ENCODE assay signal across 12 cellular contexts in the genomic region with DNA sequence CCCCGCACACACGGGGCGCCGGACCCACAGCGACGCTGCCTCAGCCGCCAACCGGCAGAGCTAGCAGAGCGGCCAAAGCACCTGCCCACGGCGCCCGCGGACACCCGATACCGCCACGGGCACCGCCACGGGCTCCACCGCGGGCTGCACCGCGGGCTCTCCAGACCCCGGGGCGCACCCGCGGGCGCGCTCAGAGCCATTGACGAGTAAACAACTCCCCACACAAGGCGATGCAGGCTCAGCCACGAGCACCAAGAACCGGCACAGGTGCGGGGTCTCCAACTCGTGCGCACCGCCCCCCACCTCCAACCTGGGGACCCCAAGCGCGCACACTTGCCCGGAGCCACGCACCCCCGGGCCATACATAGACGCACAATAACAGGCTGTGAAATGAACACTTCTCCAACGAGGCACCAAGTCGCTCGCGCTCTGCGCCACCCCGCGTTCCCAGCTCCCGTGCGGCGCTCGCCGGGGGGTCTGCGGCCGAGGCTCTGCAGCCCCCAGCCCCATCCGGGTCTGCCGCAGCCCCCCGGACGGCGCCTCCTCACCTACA. TPM values are rescaled to one million over a fixed set of nuclear protein-coding genes. Genes with fewer than 3 reads are reported as not detected.
DNase-seq lines count a peak whose midpoint lies in the region; ATAC-seq and TF ChIP-seq lines count a peak whose summit lies in the region.
"Had no signal": no experiment of that assay in that cellular context is flagged by ENCODE, and none has a peak within 500 bp of the region (broad histone marks: within the 10 kb centered on the region; RNA-seq: fewer than 3 reads in every experiment).

No MANE protein-coding gene starts in this region.

- ATAC-seq in heart right ventricle: peak in 1 of 8 donors; percentile 0
- ATAC-seq in GM18498 (IDR thresholded peaks at IDR 0.05; ENCODE audit: unreplicated experiment): no peak

- no peaks in the 10 kb centered on the region for H3K9me3 ChIP-seq in BLaER1
- H3K9me3 ChIP-seq in heart right ventricle: no peaks in the 10 kb centered on the region
- H3K9me3 ChIP-seq in thyroid gland: no peaks in the 10 kb centered on the region
- H3K9me3 ChIP-seq in uterus: no peaks in the 10 kb centered on the region
- H3K9me3 ChIP-seq: testis had no signal

- peaks cover 49% of the 10 kb centered on the region for H3K4me1 Mint-ChIP-seq in osteocyte (ENCODE audit: unreplicated experiment)

- no peak overlapping the region for H3K9ac ChIP-seq in BLaER1

- peaks cover 16% of the 10 kb centered on the region for H3K36me3 Mint-ChIP-seq in osteocyte (ENCODE audit: unreplicated experiment)

- H3K4me3 ChIP-seq in BLaER1 (peak overlapping the region; percentile 36; the same call in 1 of the 2 replicates), WI38 (ENCODE audit: low read depth, low read length) (peak overlapping the region; percentile 37), heart right ventricle (peak overlapping the region in 9 of 10 donors; percentile 27 to 48 (median 41)), thyroid gland (replicated peaks in 1 of 3) (no peak overlapping the region), uterus (no peak overlapping the region)

- TF ChIP-seq CTCF in WI38 (IDR thresholded peaks at IDR 0.05; ENCODE audit: low read depth, low read length) (no peak), heart right ventricle (IDR thresholded peaks at IDR 0.05) (no peak), osteocyte (IDR thresholded peaks at IDR 0.05) (no peak), thyroid gland (IDR thresholded peaks at IDR 0.05) (no peak), uterus (IDR thresholded peaks at IDR 0.05) (no peak)

- peaks cover 73% of the 10 kb centered on the region for H3K4me1 ChIP-seq in BLaER1
- peaks cover 24 to 71% (median 59%) of the 10 kb centered on the region in 9 donors for H3K4me1 ChIP-seq in heart right ventricle
- peaks cover 0 to 22% of the 10 kb centered on the region in 2 donors for H3K4me1 ChIP-seq in thyroid gland
- H3K4me1 ChIP-seq in uterus: peaks cover 0 to 10% of the 10 kb centered on the region in 2 donors

- H3K27ac ChIP-seq in BLaER1 (peak overlapping the region; percentile 22; the same call in 1 of the 2 replicates), heart right ventricle (peak overlapping the region in 1 of 10 donors; percentile 40), thyroid gland (no peak overlapping the region), uterus (no peak overlapping the region)

- DNase-seq in heart right ventricle: no peak
- no peak for DNase-seq in osteocyte (ENCODE audit: extremely low spot score, unreplicated experiment)
- DNase-seq in thyroid gland: no peak
- DNase-seq in DMS53 treated with DMSO at 0.1 percent for 48 hours (lab: John Stamatoyannopoulos, UW; ENCODE audit: unreplicated experiment): no peak
- no peak for DNase-seq in uterus
- DNase-seq: activated T-cell treated with anti-CD3 and anti-CD28 coated beads for 4 hours, NCI-H1436 treated with DMSO at 0.1 percent for 48 hours, testis had no signal

- H4K20me1 ChIP-seq in BLaER1: peaks cover 38% of the 10 kb centered on the region

- H3K27me3 Mint-ChIP-seq in osteocyte (ENCODE audit: unreplicated experiment): no peaks in the 10 kb centered on the region

- intact Hi-C loops in heart right ventricle (cut with DNase I): no loop called here
- intact Hi-C loops in thyroid gland (cut with DNase I): no loop called here
- intact Hi-C loops in uterus (cut with DNase I; ENCODE audit: low total_unique reads): no loop called here

- no peaks in the 10 kb centered on the region for H3K9me3 Mint-ChIP-seq in osteocyte (ENCODE audit: unreplicated experiment)

- peaks cover 24% of the 10 kb centered on the region for H3K27me3 ChIP-seq in BLaER1
- H3K27me3 ChIP-seq in heart right ventricle: peaks cover 0 to 23% (median 13%) of the 10 kb centered on the region in 7 donors
- H3K27me3 ChIP-seq in thyroid gland: no peaks in the 10 kb centered on the region
- H3K27me3 ChIP-seq in uterus: peaks cover 0 to 3% of the 10 kb centered on the region in 2 donors
- H3K27me3 ChIP-seq: testis had no signal

- no peak overlapping the region for H3K27ac Mint-ChIP-seq in osteocyte (ENCODE audit: unreplicated experiment)

- WGBS in heart right ventricle, 2 donors: 4 to 5% methylated on average over 55 to 61 of the region's 61 CpGs
- WGBS in thyroid gland, 2 donors: 11% methylated on average over 7 of the region's 61 CpGs; no CpG with 5 or more reads in 1 of the 2 donors

- no peak for TF ChIP-seq POLR2A in thyroid gland (IDR thresholded peaks at IDR 0.05)
- no peak for TF ChIP-seq POLR2A in uterus (IDR thresholded peaks at IDR 0.05)

- H3K36me3 ChIP-seq in BLaER1: peaks cover 4% of the 10 kb centered on the region; the same call in 1 of the 2 replicates
- H3K36me3 ChIP-seq in heart right ventricle: peaks cover 0 to 22% (median 9%) of the 10 kb centered on the region in 9 donors
- peaks cover 7 to 12% of the 10 kb centered on the region in 2 donors for H3K36me3 ChIP-seq in thyroid gland
- no peaks in the 10 kb centered on the region for H3K36me3 ChIP-seq in uterus

- H3K4me3 Mint-ChIP-seq in osteocyte (ENCODE audit: unreplicated experiment): peak overlapping the region; percentile 68

- peak overlapping the region; percentile 89 for H3K4me2 ChIP-seq in BLaER1

RNA-seq across cellular contexts. Expression of a gene that starts 1.9 kb away (rescaled TPM):
- 1 to 10 TPM in 4 of 10 donors, under 1 TPM in 6; 0.18 to 2.4 (median 0.42) TPM for total RNA-seq in heart right ventricle
- polyA plus RNA-seq in heart right ventricle: under 1 TPM; 0.07 to 0.80 TPM
- 13.5 and 24.0 TPM in 2 replicates for total RNA-seq in osteocyte
- 100 to 1,000 TPM in 1 of 4 donors, 1 to 10 TPM in 1, under 1 TPM in 1, not detected in 1; 0.22 to 126 (median 1.5) TPM for total RNA-seq in thyroid gland
- under 1 TPM in 1 of 4 donors, not detected in 3; 0.85 TPM for total RNA-seq in uterus

RNA-seq across cellular contexts. Expression of a gene that starts 15.2 kb away (rescaled TPM):
- total RNA-seq in heart right ventricle: 1,000 to 10,000 TPM in 2 of 10 donors, 100 to 1,000 TPM in 8; 501 to 1,070 (median 786) TPM
- 100 to 1,000 TPM; 431 to 976 TPM for polyA plus RNA-seq in heart right ventricle
- 2,062 and 2,147 TPM in 2 replicates for total RNA-seq in osteocyte
- total RNA-seq in thyroid gland: 100 to 1,000 TPM; 363 to 577 (median 457) TPM
- 100 to 1,000 TPM in 2 of 4 donors, 10 to 100 TPM in 2; 80.0 to 188 (median 126) TPM for total RNA-seq in uterus

RNA-seq across cellular contexts. Expression of a gene that starts 51.5 kb away (rescaled TPM):
- total RNA-seq in heart right ventricle (not detected), osteocyte (not detected in 2 replicates), thyroid gland (not detected), uterus (not detected)
- polyA plus RNA-seq in heart right ventricle: not detected
- total RNA-seq: renal cortical epithelial cell, testis had no signal

Comparison
In these comparisons a context has a peak if more than half of its experiments do, and no peak if none do; other contexts are left out.
1. H3K4me3 ChIP-seq: peak in BLaER1 (single experiment), WI38 (single experiment) and heart right ventricle (9 of 10); none in thyroid gland (0 of 3) and uterus (0 of 2).